9 cellular contexts compared by ENCODE assay signal in the genomic region with DNA sequence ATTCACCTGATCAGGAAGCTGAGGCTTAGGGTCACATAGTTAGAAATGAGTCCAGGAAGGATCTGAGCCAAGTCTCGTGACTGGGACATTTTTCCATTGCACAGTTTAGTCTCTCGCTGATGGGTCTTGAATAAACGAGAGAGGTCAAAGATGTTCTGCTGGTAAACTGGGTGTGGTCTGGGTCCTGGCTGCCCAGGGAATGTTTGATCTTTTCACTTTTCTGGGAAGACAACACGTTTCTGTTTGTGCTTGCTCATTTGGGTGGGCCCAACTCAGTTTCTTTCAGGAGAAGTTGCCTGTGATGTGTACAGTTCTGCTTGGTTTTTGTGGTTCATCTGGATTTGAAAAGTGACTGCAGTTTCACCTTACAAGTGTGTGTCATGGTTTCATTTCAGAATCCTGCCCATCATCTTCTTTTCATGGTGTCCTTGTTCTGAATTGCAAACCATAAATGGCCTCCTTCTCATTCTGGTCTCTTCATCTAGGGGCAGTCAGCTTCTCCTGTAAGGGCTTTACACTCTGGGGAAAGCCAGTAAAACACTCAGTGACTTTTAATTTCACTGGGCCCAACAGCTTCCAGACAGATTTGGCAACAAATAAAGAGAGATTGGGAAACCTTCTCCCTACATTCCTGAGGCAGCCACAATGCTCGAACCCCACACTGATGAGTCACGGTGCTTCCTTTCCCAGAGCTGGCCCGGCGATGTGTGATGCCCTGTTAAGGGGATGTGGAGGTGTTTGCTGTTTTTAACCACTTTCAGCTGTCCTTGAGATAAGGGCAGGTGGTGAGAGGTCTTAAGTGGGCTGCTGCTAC. TPM values are rescaled to one million over a fixed set of nuclear protein-coding genes. Genes with fewer than 3 reads are reported as not detected.
DNase-seq lines count a peak whose midpoint lies in the region; ATAC-seq and TF ChIP-seq lines count a peak whose summit lies in the region.
"Had no signal": no experiment of that assay in that cellular context is flagged by ENCODE, and none has a peak within 500 bp of the region (broad histone marks: within the 10 kb centered on the region; RNA-seq: fewer than 3 reads in every experiment).

No MANE protein-coding gene starts in this region.

- DNase-seq in GM10266 (ENCODE audit: extremely low spot score) (peak; percentile 64), PC-9 (peak; percentile 90 to 96), fibroblast of lung (ENCODE audit: low read depth in 2 of 2) (peak; percentile 96 to 97), gastrocnemius medialis (peak in 1 of 2 donors; percentile 34), mesenteric fat pad (ENCODE audit: low spot score) (no peak), cortex of kidney (lab: John Stamatoyannopoulos, UW) (no peak), 8988T (no peak)

- H3K9me3 ChIP-seq in PC-9 (ENCODE audit: insufficient read depth, low read depth) (no peaks in the 10 kb centered on the region), fibroblast of lung (ENCODE audit: control insufficient read depth, insufficient read depth, low read depth, low read length) (no peaks in the 10 kb centered on the region), gastrocnemius medialis (no peaks in the 10 kb centered on the region)

- intact Hi-C loops in PC-9 (cut with micrococcal nuclease; ENCODE audit: unreplicated experiment) = loop anchor here (1.0 to 2.0 kb wide), 5 partner anchors 8 to 68 kb away; no protein-coding TSS in a partner anchor
- intact Hi-C loops in gastrocnemius medialis (cut with DNase I; ENCODE audit: low total_unique reads) = no loop called here

- TF ChIP-seq POLR2A in gastrocnemius medialis (IDR thresholded peaks at IDR 0.05) = no peak

- no TSS peak for BruUV-seq in PC-9 (replicated peaks; lab: Mats Ljungman, UMichigan)

- CTCF ChIA-PET in PC-9 (lab: Charles Lee) = no interaction called here

- H3K27me3 ChIP-seq in PC-9 (ENCODE audit: insufficient read depth, low read depth) (no peaks in the 10 kb centered on the region), fibroblast of lung (ENCODE audit: control insufficient read depth, insufficient read depth, low read length) (no peaks in the 10 kb centered on the region), gastrocnemius medialis (peaks cover 0 to under 1% (median under 1%) of the 10 kb centered on the region in 3 donors)

- H3K36me3 ChIP-seq in PC-9 (ENCODE audit: low read depth) (no peaks in the 10 kb centered on the region), fibroblast of lung (ENCODE audit: control insufficient read depth, insufficient read depth, low read length) (no peaks in the 10 kb centered on the region), gastrocnemius medialis (no peaks in the 10 kb centered on the region)

- H3F3A ChIP-seq in PC-9 (ENCODE audit: insufficient read depth, low read depth) = peaks cover 32% of the 10 kb centered on the region

- no peak for TF ChIP-seq CTCF in GM10266 (IDR thresholded peaks at IDR 0.05; ENCODE audit: control insufficient read depth, insufficient read depth, low read depth, missing control alignments)
- no peak for TF ChIP-seq CTCF in PC-9 (conservative IDR thresholded peaks at IDR 0.05)
- TF ChIP-seq CTCF in fibroblast of lung (conservative IDR thresholded peaks at IDR 0.05 in 1 of 2, IDR thresholded peaks at IDR 0.05 in 1 of 2; ENCODE audit: low read depth in 1 of 2, low read length in 2 of 2) = no peak
- no peak for TF ChIP-seq CTCF in gastrocnemius medialis (IDR thresholded peaks at IDR 0.05 in 4 of 5, conservative IDR thresholded peaks at IDR 0.05 in 1 of 5)

- in situ Hi-C loops in gastrocnemius medialis (cut with MboI; ENCODE audit: low sequenced_read_pairs in 4 of 4) = no loop called here

- peak overlapping the region; percentile 36; the same call in 1 of the 2 replicates for H3K4me3 ChIP-seq in PC-9
- peak overlapping the region in 1 of 4 experiments; percentile 13 for H3K4me3 ChIP-seq in fibroblast of lung (replicated peaks in 1 of 4; ENCODE audit: control extremely low read depth in 1 of 4, insufficient read depth in 1 of 4, low read depth in 3 of 4, low read length in 4 of 4)
- no peak overlapping the region for H3K4me3 ChIP-seq in gastrocnemius medialis

- H3K79me2 ChIP-seq in PC-9 (ENCODE audit: low read depth) = peaks cover 18% of the 10 kb centered on the region
- H3K79me2 ChIP-seq in fibroblast of lung (ENCODE audit: control insufficient read depth, insufficient read depth, low read length) = no peaks in the 10 kb centered on the region

- H3K4me1 ChIP-seq in PC-9 (replicated peaks; ENCODE audit: insufficient read depth) (peaks cover 45% of the 10 kb centered on the region), fibroblast of lung (ENCODE audit: control insufficient read depth, extremely low read depth, insufficient read depth, low read length) (peaks cover 26% of the 10 kb centered on the region), gastrocnemius medialis (no peaks in the 10 kb centered on the region)

- H3K4me2 ChIP-seq in PC-9 (peak overlapping the region; percentile 78), fibroblast of lung (ENCODE audit: extremely low read depth, insufficient read depth, low read length) (peak overlapping the region; percentile 75)

- ATAC-seq in HG02763 (IDR thresholded peaks at IDR 0.05; ENCODE audit: unreplicated experiment) (peak; percentile 67), gastrocnemius medialis (peak; percentile 47 to 78)

- POLR2A ChIA-PET in PC-9 (lab: Charles Lee; ENCODE audit: unreplicated experiment) = interaction anchor here (0.7 kb wide), 1 partner anchor 47 kb away, joined by 5 read pairs; no protein-coding TSS in a partner anchor

- peak overlapping the region; percentile 20 for H3K9ac ChIP-seq in fibroblast of lung (ENCODE audit: insufficient read depth, low read length)

- H3K27ac ChIP-seq in PC-9 (peak overlapping the region; percentile 99), fibroblast of lung (ENCODE audit: insufficient read depth, low read length) (peak overlapping the region; percentile 89), gastrocnemius medialis (peak overlapping the region in 1 of 4 donors; percentile 31)

- H4K20me1 ChIP-seq in PC-9 (ENCODE audit: insufficient read depth) (no peaks in the 10 kb centered on the region), fibroblast of lung (ENCODE audit: control insufficient read depth, extremely low read depth, insufficient read depth, low read length) (no peaks in the 10 kb centered on the region)

- H2AFZ ChIP-seq in PC-9 = no peak overlapping the region
- peak overlapping the region; percentile 6 for H2AFZ ChIP-seq in fibroblast of lung (ENCODE audit: low read length)

- no peaks in the 10 kb centered on the region for H3K9me2 ChIP-seq in PC-9 (ENCODE audit: insufficient read depth)

RNA-seq across cellular contexts. Expression of a gene that starts 7.2 kb away (rescaled TPM):
- total RNA-seq in PC-9 (2021) (489 and 702 TPM in 2 replicates), fibroblast of lung (0.17 and 0.26 TPM in 2 replicates), gastrocnemius medialis (1 to 10 TPM in 1 of 4 donors, under 1 TPM in 2, not detected in 1; 0.09 to 1.8 (median 0.25) TPM), mesenteric fat pad (1.7 TPM)
- polyA plus RNA-seq in fibroblast of lung = 0.22 TPM in 1 of 2 replicates, not detected in the other
- polyA plus RNA-seq in fibroblast of lung (2012) = 0.05 and 0.26 TPM in 2 replicates
- 0.35 TPM in 1 of 2 replicates, not detected in the other for polyA minus RNA-seq in fibroblast of lung (ENCODE audit: low replicate concordance)
- total RNA-seq: natural killer cell treated with Interleukin-12 subunit alpha and Interleukin-12 subunit beta and Interleukin-15 and Interleukin-18, amount 100 ng/mL, for 72 hours had no signal

RNA-seq across cellular contexts. Expression of a gene that starts 37.8 kb away (rescaled TPM):
- total RNA-seq in PC-9 (2021) = 27.9 and 29.0 TPM in 2 replicates
- total RNA-seq in fibroblast of lung = 40.3 and 47.1 TPM in 2 replicates
- 13.9 and 14.6 TPM in 2 replicates for polyA plus RNA-seq in fibroblast of lung
- 9.6 and 10.7 TPM in 2 replicates for polyA plus RNA-seq in fibroblast of lung (2012)
- 8.3 and 12.3 TPM in 2 replicates for polyA minus RNA-seq in fibroblast of lung (ENCODE audit: low replicate concordance)
- 10 to 100 TPM; 11.7 to 23.7 (median 19.3) TPM for total RNA-seq in gastrocnemius medialis
- 13.5 TPM for total RNA-seq in mesenteric fat pad

Comparison
In these comparisons a context has a peak if more than half of its experiments do, and no peak if none do; other contexts are left out.
1. DNase-seq: peak in GM10266 (single experiment), PC-9 (2 of 2) and fibroblast of lung (2 of 2); none in mesenteric fat pad (single experiment), cortex of kidney (single experiment) and 8988T (single experiment).
2. RNA of a gene that starts 7.2 kb away (total RNA-seq): 489 to 702 TPM in PC-9; 1.7 TPM in mesenteric fat pad (single experiment), 0.09 to 1.8 TPM in gastrocnemius medialis and 0.17 to 0.26 TPM in fibroblast of lung; every median in the first group is over 100 times any median in the second.